In genomic region chr15:63121382-63122001, GRCh38 we compare ENCODE assay signal across 8 cellular contexts. TPM values are rescaled to one million over a fixed set of nuclear protein-coding genes. Genes with fewer than 3 reads are reported as not detected.
DNase-seq lines count a peak whose midpoint lies in the region; ATAC-seq and TF ChIP-seq lines count a peak whose summit lies in the region.

TSS of gene LACTB (plus strand) at chr15:63121861. CDS start at chr15:63121872, 11 bp downstream.

- no peak for TF ChIP-seq CTCF in ovary (IDR thresholded peaks at IDR 0.05)

- 0 to 1% (median 1%) methylated on average over 36 to 40 of the region's 40 CpGs for WGBS in ovary, 3 donors
- 8% methylated on average over 40 of the region's 40 CpGs for WGBS in thymus

- H3K4me3 ChIP-seq in GM08714 (ENCODE audit: low read length) = peak within 1 kb of the TSS; percentile 98
- peak within 1 kb of the TSS; percentile 96 for H3K4me3 ChIP-seq in ovary
- peak within 1 kb of the TSS; percentile 92 for H3K4me3 ChIP-seq in thymus (ENCODE audit: low read length)

- H3K27me3 ChIP-seq in ovary (no peaks in the 10 kb centered on the region), thymus (ENCODE audit: control insufficient read depth, insufficient read depth) (no peaks in the 10 kb centered on the region)

- ATAC-seq in Right ventricle myocardium inferior = peak; percentile 96

- H3K4me1 ChIP-seq in ovary (ENCODE audit: insufficient read depth) (no peaks in the 10 kb centered on the region), thymus (ENCODE audit: control insufficient read depth, insufficient read depth, low read length) (no peaks in the 10 kb centered on the region)

- peak; percentile 34 for TF ChIP-seq EP300 in ovary (IDR thresholded peaks at IDR 0.05)

- intact Hi-C loops in Right ventricle myocardium inferior (cut with DNase I) (loop anchor here (5.0 kb wide), 1 partner anchor 36 kb away; the partner anchor contains the start of gene RPS27L), ovary (cut with DNase I) (no loop called here)

- peak; percentile 37 for TF ChIP-seq POLR2A in ovary (IDR thresholded peaks at IDR 0.05)

- DNase-seq in HEK293T (ENCODE audit: extremely low spot score) = peak; percentile 80
- peak; percentile 90 for DNase-seq in NAMALWA (ENCODE audit: low spot score)
- DNase-seq in SW480 (ENCODE audit: low spot score) = peak; percentile 77
- DNase-seq in activated naive CD8-positive, alpha-beta T cell treated with anti-CD3 and anti-CD28 coated beads, Interleukin-2, amount 50 U/mL, for 16 hours (ENCODE audit: low read depth, low spot score) = peak; percentile 60
- peak; percentile 94 for DNase-seq in Right ventricle myocardium inferior (ENCODE audit: missing footprints)
- DNase-seq in ovary = peak; percentile 81 to 89 (median 84)

- CTCF ChIA-PET in HEK293T (lab: Yijun Ruan, JAX) = no interaction called here

- H3K9me3 ChIP-seq in ovary (no peaks in the 10 kb centered on the region), thymus (ENCODE audit: control insufficient read depth) (peaks cover 3% of the 10 kb centered on the region)

- POLR2A ChIA-PET in HEK293T (lab: Yijun Ruan, JAX) = no interaction called here

- H3K36me3 ChIP-seq in ovary (no peaks in the 10 kb centered on the region), thymus (ENCODE audit: control insufficient read depth, insufficient read depth) (peaks cover 6% of the 10 kb centered on the region)

- H3K27ac ChIP-seq in ovary = peak within 1 kb of the TSS; percentile 75 to 84
- H3K27ac ChIP-seq in thymus (ENCODE audit: low read depth) = peak within 1 kb of the TSS; percentile 95

TF ChIP-seq in HEK293T, 16 proteins besides CTCF, POLR2A, EP300 and RAD21:
- TF ChIP-seq FOXM1 (IDR thresholded peaks at IDR 0.05; ENCODE audit: borderline replicate concordance) = peak; percentile 28; the same call in 1 of the 2 replicates
- no peak for TF ChIP-seq HDGF (IDR thresholded peaks at IDR 0.05; ENCODE audit: borderline replicate concordance)
- TF ChIP-seq BHLHE40 (IDR thresholded peaks at IDR 0.05; ENCODE audit: borderline replicate concordance) = no peak
- no peak for TF ChIP-seq SUZ12 (IDR thresholded peaks at IDR 0.05)
- TF ChIP-seq L3MBTL2 (conservative IDR thresholded peaks at IDR 0.05) = 0 out of 2 replicates have a peak, but pooled peaks have one; percentile 22
- no peak for TF ChIP-seq TARDBP (IDR thresholded peaks at IDR 0.05)
- TF ChIP-seq ARNT (IDR thresholded peaks at IDR 0.05) = no peak

RNA-seq across cellular contexts. Expression of gene LACTB, which starts in this region (rescaled TPM):
- total RNA-seq in Right ventricle myocardium inferior (29.5 TPM), ovary (10 to 100 TPM in 4 of 7 donors, 1 to 10 TPM in 3; 7.5 to 10.7 (median 10.4) TPM)
- polyA plus RNA-seq in ovary (10 to 100 TPM in 1 of 2 donors, 1 to 10 TPM in 1; 8.3 to 27.9 TPM), thymus (22.3 TPM)

Comparison
In these comparisons a context has a peak if more than half of its experiments do, and no peak if none do; other contexts are left out.
1. Peak in every context shown above with its lines: DNase-seq, ATAC-seq, H3K4me3 ChIP-seq and H3K27ac ChIP-seq.